Comparison of ENCODE assay signal across 8 cellular contexts in genomic region chr6:53349209-53349693, GRCh38. TPM values are rescaled to one million over a fixed set of nuclear protein-coding genes. Genes with fewer than 3 reads are reported as not detected.
DNase-seq lines count a peak whose midpoint lies in the region; ATAC-seq and TF ChIP-seq lines count a peak whose summit lies in the region.

No MANE protein-coding gene starts in this region.

- H3K4me1 Mint-ChIP-seq in Caco-2 (ENCODE audit: low read depth, unreplicated experiment) (peaks cover 5% of the 10 kb centered on the region), endothelial cell (ENCODE audit: unreplicated experiment) (peaks cover 22% of the 10 kb centered on the region)

- CTCF ChIA-PET in Caco-2 (lab: Charles Lee): no interaction called here

- H3K4me3 Mint-ChIP-seq in Caco-2 (ENCODE audit: unreplicated experiment) (peak overlapping the region; percentile 83), endothelial cell (ENCODE audit: unreplicated experiment) (peak overlapping the region; percentile 92)

- H3K27ac Mint-ChIP-seq in Caco-2 (ENCODE audit: unreplicated experiment) (peak overlapping the region; percentile 86), endothelial cell (ENCODE audit: unreplicated experiment) (peak overlapping the region; percentile 92)

- TF ChIP-seq CTCF in Caco-2 (IDR thresholded peaks at IDR 0.05; ENCODE audit: insufficient read depth in 1 of 2, low read depth in 1 of 2, low read length in 1 of 2, severe bottlenecking in 1 of 2, unreplicated experiment in 1 of 2) (no peak), endothelial cell (IDR thresholded peaks at IDR 0.05; ENCODE audit: unreplicated experiment) (no peak), ovary (IDR thresholded peaks at IDR 0.05) (no peak), GM13976 (IDR thresholded peaks at IDR 0.05; ENCODE audit: borderline replicate concordance, control extremely low read depth, extremely low read depth, insufficient read depth, missing control alignments) (no peak)

- DNase-seq in Caco-2 (no peak), NT2/D1 (ENCODE audit: low read depth, low spot score) (no peak), endothelial cell (ENCODE audit: low spot score) (no peak), ovary (no peak), iPS-NIHi7 (ENCODE audit: extremely low spot score) (no peak), SHP77 treated with DMSO at 0.1 percent for 48 hours (lab: John Stamatoyannopoulos, UW) (no peak), GM13976 (ENCODE audit: low spot score) (no peak)

- H3K4me1 ChIP-seq in Caco-2 (no peaks in the 10 kb centered on the region), NT2/D1 (ENCODE audit: insufficient read depth, insufficient read length) (no peaks in the 10 kb centered on the region), ovary (ENCODE audit: insufficient read depth) (no peaks in the 10 kb centered on the region)

- intact Hi-C loops in Caco-2 (cut with micrococcal nuclease; ENCODE audit: unreplicated experiment) (no loop called here), ovary (cut with DNase I) (loop anchor here in 1 of 4 donors (2.0 kb wide), 1 partner anchor 66 kb away; no protein-coding TSS in a partner anchor)

- TSS peak; percentile 96 for BruUV-seq in Caco-2 (replicated peaks; lab: Mats Ljungman, UMichigan)

- no peaks in the 10 kb centered on the region for H3K27me3 Mint-ChIP-seq in Caco-2 (ENCODE audit: insufficient read depth, unreplicated experiment)
- H3K27me3 Mint-ChIP-seq in endothelial cell (ENCODE audit: unreplicated experiment): peaks cover 5% of the 10 kb centered on the region

- no peak for TF ChIP-seq EP300 in ovary (IDR thresholded peaks at IDR 0.05)

- ATAC-seq in GM18861 (IDR thresholded peaks at IDR 0.05; ENCODE audit: unreplicated experiment): no peak

- H3K9me3 ChIP-seq in Caco-2: no peaks in the 10 kb centered on the region
- H3K9me3 ChIP-seq in NT2/D1 (ENCODE audit: insufficient read depth, low read length): no peaks in the 10 kb centered on the region
- no peaks in the 10 kb centered on the region for H3K9me3 ChIP-seq in ovary

- POLR2A ChIA-PET in Caco-2 (lab: Charles Lee): interaction anchor here (1.1 kb wide), 1 partner anchor 10 kb away, joined by 3 read pairs; no protein-coding TSS in a partner anchor

- H3K9me3 Mint-ChIP-seq in Caco-2 (ENCODE audit: unreplicated experiment): no peaks in the 10 kb centered on the region
- H3K9me3 Mint-ChIP-seq in endothelial cell (ENCODE audit: unreplicated experiment): no peaks in the 10 kb centered on the region

- in situ Hi-C loops in GM13976 (cut with MboI; ENCODE audit: low sequenced_read_pairs, unreplicated experiment): no loop called here

- H3K27me3 ChIP-seq in Caco-2 (replicated peaks; ENCODE audit: control insufficient read depth, insufficient read depth, low read length): no peaks in the 10 kb centered on the region
- H3K27me3 ChIP-seq in NT2/D1 (ENCODE audit: insufficient read depth, insufficient read length): no peaks in the 10 kb centered on the region
- no peaks in the 10 kb centered on the region for H3K27me3 ChIP-seq in ovary

- no peak overlapping the region for H3K9ac ChIP-seq in NT2/D1 (ENCODE audit: insufficient read length, low read depth)

- no peak for TF ChIP-seq POLR2A in ovary (IDR thresholded peaks at IDR 0.05)

- H3K36me3 Mint-ChIP-seq in Caco-2 (ENCODE audit: insufficient read depth, unreplicated experiment) (peaks cover 10% of the 10 kb centered on the region), endothelial cell (ENCODE audit: low read depth, unreplicated experiment) (peaks cover 3% of the 10 kb centered on the region)

- H3K27ac ChIP-seq in ovary: peak overlapping the region; percentile 97

- 0 to 2% (median 2%) methylated on average over 15 of the region's 15 CpGs for WGBS in ovary, 3 donors

- no peaks in the 10 kb centered on the region for H3K36me3 ChIP-seq in Caco-2 (ENCODE audit: control insufficient read depth, insufficient read depth, low read length)
- peaks cover 8% of the 10 kb centered on the region for H3K36me3 ChIP-seq in NT2/D1 (ENCODE audit: insufficient read depth, insufficient read length, low read length)
- H3K36me3 ChIP-seq in ovary: no peaks in the 10 kb centered on the region

- H3K4me3 ChIP-seq in Caco-2 (ENCODE audit: low read depth, low read length) (peak overlapping the region; percentile 91), NT2/D1 (ENCODE audit: insufficient read length, low read depth) (peak overlapping the region; percentile 73), ovary (peak overlapping the region; percentile 63)

RNA-seq across cellular contexts. Expression of gene ELOVL5, which starts 0.5 kb away (rescaled TPM):
- 70.4 and 75.6 TPM in 2 replicates for total RNA-seq in Caco-2 (2022)
- 163 TPM for total RNA-seq in endothelial cell (ENCODE audit: unreplicated experiment)
- total RNA-seq in ovary: 10 to 100 TPM; 14.7 to 84.4 (median 41.8) TPM
- 100 to 1,000 TPM in 1 of 2 donors, 10 to 100 TPM in 1; 26.9 to 191 TPM for polyA plus RNA-seq in ovary
